ENCODE assay signal across 13 cellular contexts in genomic region chr22:49147171-49147570, GRCh38.
DNase-seq lines count a peak whose midpoint lies in the region; ATAC-seq lines count a peak whose summit lies in the region.
"Had no signal": no experiment of that assay in that cellular context is flagged by ENCODE, and none has a peak within 500 bp of the region (broad histone marks: within the 10 kb centered on the region; RNA-seq: fewer than 3 reads in every experiment).

No MANE protein-coding gene starts in this region.

- peak; percentile 34 for DNase-seq in activated CD8-positive, alpha-beta memory T cell treated with anti-CD3 and anti-CD28 coated beads, Interleukin-2, amount 50 U/mL, for 48 hours
- DNase-seq in activated CD8-positive, alpha-beta memory T cell treated with anti-CD3 and anti-CD28 coated beads, Interleukin-2, amount 50 U/mL, for 4 hours, result no peak
- DNase-seq in mesenteric fat pad (ENCODE audit: low spot score) (peak; percentile 83), NCI-H1436 treated with DMSO at 0.1 percent for 48 hours (lab: John Stamatoyannopoulos, UW) (no peak)
- DNase-seq: AML-193; Caco-2; Calu3; CD4-positive, alpha-beta T cell; CD8-positive, alpha-beta T cell; DMS79 treated with DMSO at 0.1 percent for 48 hours; GF-D8 had no signal

- ATAC-seq in HG02938 (IDR thresholded peaks at IDR 0.05; ENCODE audit: unreplicated experiment), result no peak
- ATAC-seq: A549; CD8-positive, alpha-beta T cell had no signal

Comparison
In these comparisons a context has a peak if more than half of its experiments do, and no peak if none do; other contexts are left out.
1. DNase-seq: peak in activated CD8-positive, alpha-beta memory T cell treated with anti-CD3 and anti-CD28 coated beads, Interleukin-2, amount 50 U/mL, for 48 hours (single experiment) and mesenteric fat pad (single experiment); none in activated CD8-positive, alpha-beta memory T cell treated with anti-CD3 and anti-CD28 coated beads, Interleukin-2, amount 50 U/mL, for 4 hours (single experiment) and NCI-H1436 treated with DMSO at 0.1 percent for 48 hours (single experiment).